In the genomic region with DNA sequence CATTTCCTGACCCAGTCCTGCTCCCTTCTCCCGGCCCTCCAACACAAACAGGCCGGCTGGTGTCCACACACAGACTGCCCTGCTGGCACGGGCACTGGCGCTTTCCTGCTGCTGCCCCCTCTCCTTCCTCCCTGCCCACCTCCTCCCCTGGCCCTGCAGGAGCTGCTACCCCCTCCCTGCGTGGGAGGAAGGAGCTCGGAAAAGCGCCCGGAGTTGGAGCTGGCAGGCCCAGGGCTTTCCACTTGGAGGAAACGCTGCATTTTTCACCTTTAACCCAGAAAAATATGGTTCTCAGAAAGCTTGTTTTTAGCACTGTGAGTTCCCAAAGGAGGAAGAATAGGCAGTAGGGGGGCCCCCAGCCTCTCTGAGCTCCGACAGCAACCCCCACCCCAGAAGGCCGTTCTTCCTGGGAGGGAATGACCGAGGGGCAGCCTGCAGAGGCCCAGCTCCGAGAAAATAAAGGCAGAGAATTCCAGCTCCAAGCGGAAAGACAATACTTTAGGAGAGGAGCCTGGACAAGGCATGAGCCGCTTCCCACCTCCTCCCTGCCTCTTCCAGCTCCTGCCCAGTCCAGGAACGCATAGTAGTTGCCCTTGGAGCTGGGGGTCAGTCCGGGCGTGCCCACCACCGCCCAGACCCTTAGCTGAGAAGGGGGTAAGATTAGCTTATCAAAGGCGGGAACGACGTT, we compare ENCODE assay signal across 9 cellular contexts.
A peak's percentile ranks its signal among the peaks of the same experiment; 100 is the strongest.
DNase-seq lines count a peak whose midpoint lies in the region; ATAC-seq and TF ChIP-seq lines count a peak whose summit lies in the region.
"Had no signal": no experiment of that assay in that cellular context is flagged by ENCODE, and none has a peak within 500 bp of the region (broad histone marks: within the 10 kb centered on the region; RNA-seq: fewer than 3 reads in every experiment).

No MANE protein-coding gene starts in this region.

- intact Hi-C loops in Right ventricle myocardium superior (cut with DNase I), result no loop called here
- intact Hi-C loops in activated CD4-positive, alpha-beta T cell treated with anti-CD3 and anti-CD28 coated beads, Interleukin-2, amount 10 ng/mL, durations not matched to agents 24 days and 14 days (cut with micrococcal nuclease), result no loop called here

- peaks cover 16% of the 10 kb centered on the region for H3K27me3 Mint-ChIP-seq in activated CD4-positive, alpha-beta T cell treated with anti-CD3 and anti-CD28 coated beads, Interleukin-2, amount 10 ng/mL, durations not matched to agents 24 days and 14 days

- ATAC-seq in Right ventricle myocardium superior (ENCODE audit: poor library complexity) (peak; percentile 34), omental fat pad (ENCODE audit: low FRiP score) (peak; percentile 27)
- ATAC-seq: T-cell had no signal

- H3K9me3 Mint-ChIP-seq in activated CD4-positive, alpha-beta T cell treated with anti-CD3 and anti-CD28 coated beads, Interleukin-2, amount 10 ng/mL, durations not matched to agents 24 days and 14 days, result no peaks in the 10 kb centered on the region
- H3K9me3 Mint-ChIP-seq: memory B cell, T-cell had no signal

- TF ChIP-seq CTCF in omental fat pad (IDR thresholded peaks at IDR 0.05), result no peak

- H3K4me3 Mint-ChIP-seq in activated CD4-positive, alpha-beta T cell treated with anti-CD3 and anti-CD28 coated beads, Interleukin-2, amount 10 ng/mL, durations not matched to agents 24 days and 14 days, result no peak overlapping the region
- H3K4me3 Mint-ChIP-seq: memory B cell, T-cell had no signal

- no peaks in the 10 kb centered on the region for H3K36me3 Mint-ChIP-seq in activated CD4-positive, alpha-beta T cell treated with anti-CD3 and anti-CD28 coated beads, Interleukin-2, amount 10 ng/mL, durations not matched to agents 24 days and 14 days (ENCODE audit: low read depth)
- H3K36me3 Mint-ChIP-seq: memory B cell, T-cell had no signal

- no peak overlapping the region for H3K27ac Mint-ChIP-seq in activated CD4-positive, alpha-beta T cell treated with anti-CD3 and anti-CD28 coated beads, Interleukin-2, amount 10 ng/mL, durations not matched to agents 24 days and 14 days
- H3K27ac Mint-ChIP-seq: memory B cell, T-cell had no signal

- no peaks in the 10 kb centered on the region for H3K4me1 Mint-ChIP-seq in activated CD4-positive, alpha-beta T cell treated with anti-CD3 and anti-CD28 coated beads, Interleukin-2, amount 10 ng/mL, durations not matched to agents 24 days and 14 days
- H3K4me1 Mint-ChIP-seq: memory B cell had no signal

- DNase-seq in amniotic epithelial cell (ENCODE audit: low read depth) (peak; percentile 72), Right ventricle myocardium superior (peak; percentile 78), omental fat pad (ENCODE audit: low spot score) (no peak), NCI-H2196 (lab: John Stamatoyannopoulos, UW; ENCODE audit: unreplicated experiment) (no peak), iPS-NIHi7 (ENCODE audit: extremely low spot score) (no peak), activated gamma-delta T cell (lab: John Stamatoyannopoulos, UW) (no peak)
- no peak for DNase-seq in activated CD4-positive, alpha-beta T cell treated with anti-CD3 and anti-CD28 coated beads, Interleukin-2, amount 10 ng/mL, durations not matched to agents 24 days and 14 days
- DNase-seq: T-cell had no signal

Comparison
In these comparisons a context has a peak if more than half of its experiments do, and no peak if none do; other contexts are left out.
1. DNase-seq: peak in amniotic epithelial cell (single experiment) and Right ventricle myocardium superior (single experiment); none in omental fat pad (single experiment), NCI-H2196 (single experiment), iPS-NIHi7 (single experiment), activated gamma-delta T cell (single experiment) and activated CD4-positive, alpha-beta T cell treated with anti-CD3 and anti-CD28 coated beads, Interleukin-2, amount 10 ng/mL, durations not matched to agents 24 days and 14 days (single experiment).